In genomic region chr6:28335564-28336283, GRCh38 we compare ENCODE assay signal across 8 cellular contexts. TPM values are rescaled to one million over a fixed set of nuclear protein-coding genes. Genes with fewer than 3 reads are reported as not detected.
A peak's percentile ranks its signal among the peaks of the same experiment; 100 is the strongest.
DNase-seq lines count a peak whose midpoint lies in the region; ATAC-seq and TF ChIP-seq lines count a peak whose summit lies in the region.

Gene ZSCAN31, minus strand, starts transcription at chr6:28336148. Its CDS starts 6,465 bp downstream, at chr6:28329683.

- H2BK12ac ChIP-seq in neuronal stem cell (ENCODE audit: low read length), result no peak within 1 kb of the TSS

- no peak within 1 kb of the TSS for H2BK15ac ChIP-seq in neuronal stem cell (ENCODE audit: low read length)

- H3K14ac ChIP-seq in neuronal stem cell (ENCODE audit: low read length), result no peak within 1 kb of the TSS

- peak within 1 kb of the TSS; percentile 80 for H3K9ac ChIP-seq in GM23248
- H3K9ac ChIP-seq in neuronal stem cell (ENCODE audit: low read depth, low read length, poor library complexity), result peak within 1 kb of the TSS; percentile 84

- H4K8ac ChIP-seq in neuronal stem cell (ENCODE audit: low read depth, low read length), result no peak within 1 kb of the TSS

- H3K4me2 ChIP-seq in GM23248 (ENCODE audit: unreplicated experiment) (peak within 1 kb of the TSS; percentile 99), neuronal stem cell (ENCODE audit: insufficient read depth, low read length, poor library complexity, severe bottlenecking) (peak within 1 kb of the TSS; percentile 51)

- H2AFZ ChIP-seq in GM23248 (peak within 1 kb of the TSS; percentile 98), neuronal stem cell (ENCODE audit: low read length) (peak within 1 kb of the TSS; percentile 85)

- no peak for TF ChIP-seq CTCF in gastroesophageal sphincter (IDR thresholded peaks at IDR 0.05)

- H3K4me1 ChIP-seq in GM23248 (ENCODE audit: insufficient read depth) (peaks cover 6% of the 10 kb centered on the region; the same call in 1 of the 2 replicates), SJCRH30 (peaks cover 7% of the 10 kb centered on the region; the same call in 1 of the 2 replicates), gastroesophageal sphincter (peaks cover 6 to 26% (median 10%) of the 10 kb centered on the region in 3 donors), neuronal stem cell (ENCODE audit: control insufficient read depth in 2 of 2, insufficient read depth in 1 of 2, low read depth in 1 of 2, low read length in 2 of 2) (peaks cover 3 to 7% of the 10 kb centered on the region in 2 donors)

- no peaks in the 10 kb centered on the region for H3K9me3 ChIP-seq in GM23248 (ENCODE audit: low read depth)
- H3K9me3 ChIP-seq in SJCRH30 (replicated peaks), result no peaks in the 10 kb centered on the region
- no peaks in the 10 kb centered on the region for H3K9me3 ChIP-seq in gastroesophageal sphincter
- H3K9me3 ChIP-seq in neuronal stem cell (replicated peaks in 1 of 2; ENCODE audit: control insufficient read depth in 2 of 2, insufficient read depth in 1 of 2, low read depth in 1 of 2, low read length in 2 of 2), result peaks cover 0 to 2% of the 10 kb centered on the region in 2 donors

- 1 to 2% methylated on average over 34 to 35 of the region's 35 CpGs for WGBS in GM23248 (ENCODE audit: low coverage in 1 of 2, low lambda C conversion rate in 2 of 2, missing lambda C conversion rate in 2 of 2), 2 experiments
- 0% methylated on average over 1 to 15 of the region's 35 CpGs for WGBS in gastroesophageal sphincter (ENCODE audit: low coverage in 1 of 2), 2 donors
- no CpG with 5 or more reads among the region's 35 CpGs for WGBS in neuronal stem cell (ENCODE audit: extremely low coverage in 2 of 2, insufficient read length in 2 of 2, insufficient replicate concordance in 1 of 2), 2 donors

- H3K27me3 Mint-ChIP-seq in activated naive CD4-positive, alpha-beta T cell treated with anti-CD3 and anti-CD28 coated beads for 36 hours (ENCODE audit: low read depth), result no peaks in the 10 kb centered on the region

- no peaks in the 10 kb centered on the region for H3K9me2 ChIP-seq in GM23248 (ENCODE audit: insufficient read depth)

- H3K4me3 ChIP-seq in GM23248, result peak within 1 kb of the TSS; percentile 95
- H3K4me3 ChIP-seq in SJCRH30, result peak within 1 kb of the TSS; percentile 68
- H3K4me3 ChIP-seq in gastroesophageal sphincter, result peak within 1 kb of the TSS; percentile 73 to 81
- peak within 1 kb of the TSS; percentile 64 to 89 for H3K4me3 ChIP-seq in neuronal stem cell (ENCODE audit: low read length in 2 of 2)

- H3K36me3 ChIP-seq in GM23248 (ENCODE audit: low read depth) (no peaks in the 10 kb centered on the region), SJCRH30 (no peaks in the 10 kb centered on the region), gastroesophageal sphincter (no peaks in the 10 kb centered on the region), neuronal stem cell (replicated peaks in 1 of 2; ENCODE audit: control insufficient read depth in 2 of 2, insufficient read depth in 2 of 2, low read length in 2 of 2) (no peaks in the 10 kb centered on the region)

- H3K27ac ChIP-seq in GM23248 (peak within 1 kb of the TSS; percentile 69), SJCRH30 (peak within 1 kb of the TSS; percentile 95), gastroesophageal sphincter (peak within 1 kb of the TSS; percentile 97 to 98 (median 98)), neuronal stem cell (replicated peaks; ENCODE audit: low read length) (peak within 1 kb of the TSS; percentile 97), substantia nigra (ENCODE audit: low read depth, low read length, poor library complexity, severe bottlenecking) (peak within 1 kb of the TSS; percentile 95)

- H3K36me3 Mint-ChIP-seq in activated naive CD4-positive, alpha-beta T cell treated with anti-CD3 and anti-CD28 coated beads for 36 hours (ENCODE audit: low read depth), result peaks cover under 1% of the 10 kb centered on the region

- peak within 1 kb of the TSS; percentile 90 for H3K18ac ChIP-seq in neuronal stem cell (ENCODE audit: low read length)

- no peaks in the 10 kb centered on the region; the same call in 1 of the 2 replicates for H3F3A ChIP-seq in GM23248 (ENCODE audit: insufficient read depth)

- CTCF ChIA-PET in activated naive CD4-positive, alpha-beta T cell treated with anti-CD3 and anti-CD28 coated beads for 36 hours (lab: Charles Lee), result interaction anchor here (0.6 to 3.0 kb wide), 2 partner anchors 11 to 20 kb away, joined by 3 to 10 read pairs; no protein-coding TSS in a partner anchor

- H2BK120ac ChIP-seq in neuronal stem cell (ENCODE audit: low read depth, low read length), result no peak within 1 kb of the TSS

- peak; percentile 90 to 92 for TF ChIP-seq POLR2A in gastroesophageal sphincter (IDR thresholded peaks at IDR 0.05)

- TF ChIP-seq EP300 in gastroesophageal sphincter (IDR thresholded peaks at IDR 0.05), result no peak

- intact Hi-C loops in activated naive CD4-positive, alpha-beta T cell treated with anti-CD3 and anti-CD28 coated beads for 36 hours (cut with micrococcal nuclease), result loop anchor here (1.0 to 5.0 kb wide), 6 partner anchors 14 to 518 kb away; partner anchors contain the start of genes ZKSCAN3 and ZNF165

- no peak within 1 kb of the TSS for H3K4me3 Mint-ChIP-seq in activated naive CD4-positive, alpha-beta T cell treated with anti-CD3 and anti-CD28 coated beads for 36 hours

- H4K91ac ChIP-seq in neuronal stem cell (ENCODE audit: low read depth, low read length, poor library complexity), result no peak within 1 kb of the TSS

- H3K23ac ChIP-seq in neuronal stem cell (ENCODE audit: low read depth, low read length, poor library complexity), result peak within 1 kb of the TSS; percentile 81

- DNase-seq in Daoy (ENCODE audit: low read depth) (peak; percentile 99), GM23248 (peak; percentile 97), LHCN-M2 (ENCODE audit: low read depth) (peak; percentile 98), SJCRH30 (peak; percentile 95 to 98), neuronal stem cell (ENCODE audit: low spot score) (peak; percentile 90), substantia nigra (lab: John Stamatoyannopoulos, UW) (peak; percentile 53 to 99 (median 81))
- peak; percentile 90 for DNase-seq in activated naive CD4-positive, alpha-beta T cell treated with anti-CD3 and anti-CD28 coated beads for 36 hours

- in situ Hi-C loops in GM23248 (cut with MboI), result no loop called here

- peaks cover 4% of the 10 kb centered on the region for H3K4me1 Mint-ChIP-seq in activated naive CD4-positive, alpha-beta T cell treated with anti-CD3 and anti-CD28 coated beads for 36 hours (ENCODE audit: low read depth)

- no peak within 1 kb of the TSS for H3K27ac Mint-ChIP-seq in activated naive CD4-positive, alpha-beta T cell treated with anti-CD3 and anti-CD28 coated beads for 36 hours

- H3K79me1 ChIP-seq in neuronal stem cell (ENCODE audit: low read depth, low read length), result no peaks in the 10 kb centered on the region

- no peak within 1 kb of the TSS for H3K4ac ChIP-seq in neuronal stem cell (ENCODE audit: low read length)

- no peaks in the 10 kb centered on the region for H3K79me2 ChIP-seq in GM23248 (ENCODE audit: insufficient read depth)

- peaks cover 10% of the 10 kb centered on the region for H3K9me3 Mint-ChIP-seq in activated naive CD4-positive, alpha-beta T cell treated with anti-CD3 and anti-CD28 coated beads for 36 hours

- no peak within 1 kb of the TSS for H2AK5ac ChIP-seq in neuronal stem cell (ENCODE audit: low read depth, low read length)

- peak; percentile 97 for ATAC-seq in gastroesophageal sphincter

- H3K27me3 ChIP-seq in GM23248 (replicated peaks; ENCODE audit: insufficient read depth) (no peaks in the 10 kb centered on the region), SJCRH30 (no peaks in the 10 kb centered on the region), gastroesophageal sphincter (no peaks in the 10 kb centered on the region), neuronal stem cell (ENCODE audit: control insufficient read depth in 3 of 3, insufficient read depth in 3 of 3, low read depth in 1 of 3, low read length in 3 of 3) (no peaks in the 10 kb centered on the region)

- no peaks in the 10 kb centered on the region for H4K20me1 ChIP-seq in GM23248 (ENCODE audit: insufficient read depth)

- no peak within 1 kb of the TSS for H2BK5ac ChIP-seq in neuronal stem cell (ENCODE audit: low read length)

RNA-seq across cellular contexts. Expression of gene ZSCAN31, which starts in this region (rescaled TPM):
- total RNA-seq in Daoy (2014; rRNA removed; shearing (Covaris generic)), result 27.6 and 36.1 TPM in 2 replicates
- 0.54 and 1.3 TPM in 2 replicates for total RNA-seq in GM23248 (2014; rRNA removed; shearing (Covaris generic))
- 0.84 and 1.5 TPM in 2 replicates for polyA plus RNA-seq in GM23248 (2016; fragmentation: Nextera tagmentation; extraction: Ambion mirVana)
- total RNA-seq in LHCN-M2 (2014; rRNA removed) (5.1 and 8.9 TPM in 2 replicates), gastroesophageal sphincter (10 to 100 TPM; 14.9 to 32.0 (median 24.8) TPM)
- polyA plus RNA-seq in LHCN-M2 (2012), result 3.4 TPM
- 1.9 and 2.6 TPM in 2 replicates for total RNA-seq in SJCRH30 (2014; rRNA removed; shearing (Covaris generic))
- total RNA-seq in activated naive CD4-positive, alpha-beta T cell treated with anti-CD3 and anti-CD28 coated beads for 36 hours, result under 1 TPM; 0.62 to 0.89 TPM
- 2.7 TPM for polyA plus RNA-seq in neuronal stem cell (2013, experiment 1 of 2)
- polyA plus RNA-seq in neuronal stem cell (2013, experiment 2 of 2), result 2.2 TPM

Comparison
In these comparisons a context has a peak if more than half of its experiments do, and no peak if none do; other contexts are left out.
1. Peak in every context shown above with its lines: DNase-seq, ATAC-seq, H3K4me3 ChIP-seq and H3K27ac ChIP-seq.
2. Peak in DNase-seq in activated naive CD4-positive, alpha-beta T cell treated with anti-CD3 and anti-CD28 coated beads for 36 hours; RNA of the gene not detected or under 1 TPM.